ENCODE assay signal across 17 cellular contexts in genomic region chr1:233655433-233655844, GRCh38. TPM values are rescaled to one million over a fixed set of nuclear protein-coding genes. Genes with fewer than 3 reads are reported as not detected.
DNase-seq lines count a peak whose midpoint lies in the region; ATAC-seq, FAIRE-seq and TF ChIP-seq lines count a peak whose summit lies in the region.
"Had no signal": no experiment of that assay in that cellular context is flagged by ENCODE, and none has a peak within 500 bp of the region (broad histone marks: within the 10 kb centered on the region; RNA-seq: fewer than 3 reads in every experiment).

No MANE protein-coding gene starts in this region.

- no peaks in the 10 kb centered on the region for H3K27me3 ChIP-seq in mammary epithelial cell (ENCODE audit: insufficient read depth, low read length)
- no peaks in the 10 kb centered on the region for H3K27me3 ChIP-seq in K562 (ENCODE audit: control insufficient read depth in 2 of 2, insufficient read depth in 2 of 2, low read length in 2 of 2)
- no peaks in the 10 kb centered on the region for H3K27me3 ChIP-seq in mucosa of stomach (ENCODE audit: control insufficient read depth, insufficient read depth, low read length)
- H3K27me3 ChIP-seq: BLaER1 had no signal

- H3K9ac ChIP-seq in mammary epithelial cell (ENCODE audit: insufficient read depth, low read length): no peak overlapping the region
- H3K9ac ChIP-seq in K562 (ENCODE audit: insufficient read depth in 1 of 2, low read depth in 2 of 2, low read length in 2 of 2): 0 out of 4 replicates have a peak overlapping the region, but pooled peaks of 1 of the 2 experiments have one; percentile 14
- peak overlapping the region; percentile 37 for H3K9ac ChIP-seq in mucosa of stomach (ENCODE audit: low read length)
- H3K9ac ChIP-seq: BLaER1 had no signal

- H2AFZ ChIP-seq in mammary epithelial cell (ENCODE audit: low read depth, low read length) (no peak overlapping the region), K562 (ENCODE audit: low read depth, low read length) (peak overlapping the region; percentile 51)

- H3K9me3 Mint-ChIP-seq in MCF 10A (ENCODE audit: unreplicated experiment): no peaks in the 10 kb centered on the region
- no peaks in the 10 kb centered on the region for H3K9me3 Mint-ChIP-seq in progenitor cell of endocrine pancreas (ENCODE audit: low read depth)

- 92% methylated on average over 3 of the region's 3 CpGs for WGBS in mammary epithelial cell (ENCODE audit: low coverage, missing lambda C conversion rate)
- WGBS in K562 (ENCODE audit: insufficient coverage, low coverage, missing lambda C conversion rate): 17% methylated on average over 3 of the region's 3 CpGs

- H4K20me1 ChIP-seq in mammary epithelial cell (ENCODE audit: insufficient read depth, low read length) (no peaks in the 10 kb centered on the region), K562 (replicated peaks; ENCODE audit: control insufficient read depth, insufficient read depth, low read length) (no peaks in the 10 kb centered on the region)
- H4K20me1 ChIP-seq: BLaER1 had no signal

- intact Hi-C loops in MCF 10A (cut with micrococcal nuclease): no loop called here
- intact Hi-C loops in mammary epithelial cell (cut with micrococcal nuclease): no loop called here
- intact Hi-C loops in K562 (cut with micrococcal nuclease): loop anchor here (1.0 kb wide), 1 partner anchor 19 kb away; no protein-coding TSS in a partner anchor

- H3K27ac Mint-ChIP-seq in MCF 10A (ENCODE audit: low read depth, unreplicated experiment) (peak overlapping the region; percentile 18), progenitor cell of endocrine pancreas (no peak overlapping the region)

- POLR2A ChIA-PET in MCF 10A (lab: Yijun Ruan, JAX) (interaction anchor here (1.4 to 4.2 kb wide), 3 partner anchors 10 to 29 kb away, joined by 4 to 28 read pairs (median 5); no protein-coding TSS in a partner anchor), K562 (lab: Yijun Ruan, JAX) (interaction anchor here (1.4 to 2.7 kb wide), 3 partner anchors 13 to 30 kb away, joined by 3 to 9 read pairs (median 9); no protein-coding TSS in a partner anchor), GM10248 (lab: Yijun Ruan, JAX) (no interaction called here)

- TF ChIP-seq POLR2A in K562 (conservative IDR thresholded peaks at IDR 0.05) (no peak), GM12892 (IDR thresholded peaks at IDR 0.05; ENCODE audit: low read depth, low read length) (no peak)

- peaks cover 54% of the 10 kb centered on the region for H3K4me1 Mint-ChIP-seq in MCF 10A (ENCODE audit: insufficient read depth, unreplicated experiment)
- H3K4me1 Mint-ChIP-seq in progenitor cell of endocrine pancreas (ENCODE audit: low read depth): peaks cover 3% of the 10 kb centered on the region

- no peaks in the 10 kb centered on the region for H3K9me1 ChIP-seq in K562 (ENCODE audit: control insufficient read depth, insufficient read depth, low read length)

- peaks cover 16% of the 10 kb centered on the region for H3K4me1 ChIP-seq in mammary epithelial cell (ENCODE audit: insufficient read depth, low read length)
- H3K4me1 ChIP-seq in K562 (replicated peaks in 1 of 2; ENCODE audit: control insufficient read depth in 2 of 2, insufficient read depth in 2 of 2, low read length in 2 of 2): peaks cover 24 to 50% of the 10 kb centered on the region in 2 experiments
- H3K4me1 ChIP-seq in mucosa of stomach (ENCODE audit: control insufficient read depth, insufficient read depth, low read length): peaks cover 45% of the 10 kb centered on the region
- H3K4me1 ChIP-seq: BLaER1 had no signal

- no peak for TF ChIP-seq RAD21 in K562 (CRISPR knock-in tag; conservative IDR thresholded peaks at IDR 0.05 in 1 of 2, IDR thresholded peaks at IDR 0.05 in 1 of 2)

- H3K27me3 Mint-ChIP-seq in MCF 10A (ENCODE audit: insufficient read depth, unreplicated experiment) (no peaks in the 10 kb centered on the region), progenitor cell of endocrine pancreas (no peaks in the 10 kb centered on the region)

- DNase-seq in MCF 10A (ENCODE audit: unreplicated experiment): no peak
- no peak for DNase-seq in mammary epithelial cell
- DNase-seq in K562 (ENCODE audit: extremely low read depth in 1 of 4, low spot score in 3 of 4): peak in 1 of 4 experiments; percentile 51
- no peak for DNase-seq in GM10248 (ENCODE audit: extremely low spot score)
- DNase-seq in T-helper 1 cell: no peak
- DNase-seq in GM12892 (ENCODE audit: insufficient read length): no peak
- no peak for DNase-seq in progenitor cell of endocrine pancreas (ENCODE audit: low spot score, unreplicated experiment)
- DNase-seq: EL, HCEC 1CT, NCI-H1092, NCI-H2227 treated with DMSO at 0.1 percent for 48 hours, NCI-H526 treated with DMSO at 0.1 percent for 48 hours, SHP77 treated with DMSO at 0.1 percent for 48 hours had no signal

- no peak for TF ChIP-seq EP300 in K562 (IDR thresholded peaks at IDR 0.05; ENCODE audit: low read length)

- no peak overlapping the region for H3K4me2 ChIP-seq in mammary epithelial cell (ENCODE audit: insufficient read depth, low read depth, low read length)
- peak overlapping the region; percentile 20; the same call in 1 of the 2 replicates for H3K4me2 ChIP-seq in K562 (ENCODE audit: insufficient read depth, low read length)
- H3K4me2 ChIP-seq: BLaER1 had no signal

- FAIRE-seq in K562 (lab: Jason Lieb, UNC) (peak; percentile 6), GM12892 (lab: Jason Lieb, UNC) (no peak)
- FAIRE-seq: GM19239 had no signal

- TF ChIP-seq CTCF in MCF 10A (IDR thresholded peaks at IDR 0.05; ENCODE audit: unreplicated experiment): no peak
- no peak for TF ChIP-seq CTCF in mammary epithelial cell (conservative IDR thresholded peaks at IDR 0.05 in 1 of 2, IDR thresholded peaks at IDR 0.05 in 1 of 2; ENCODE audit: extremely low read depth in 1 of 2, insufficient read depth in 1 of 2, low read depth in 1 of 2, low read length in 2 of 2)
- TF ChIP-seq CTCF in K562 (IDR thresholded peaks at IDR 0.05 in 2 of 3, conservative IDR thresholded peaks at IDR 0.05 in 1 of 3; ENCODE audit: insufficient read depth in 2 of 3, low read depth in 1 of 3, low read length in 3 of 3): no peak
- no peak for TF ChIP-seq CTCF in GM10248 (IDR thresholded peaks at IDR 0.05; ENCODE audit: control extremely low read depth, extremely low read depth, low read depth, missing control alignments)
- no peak for TF ChIP-seq CTCF in progenitor cell of endocrine pancreas (IDR thresholded peaks at IDR 0.05; ENCODE audit: unreplicated experiment)

- in situ Hi-C loops in mammary epithelial cell (cut with MboI; ENCODE audit: low sequenced_read_pairs in 2 of 2) (no loop called here), K562 (cut with MboI) (no loop called here)

- H3K36me3 ChIP-seq in mammary epithelial cell (ENCODE audit: insufficient read depth, low read length) (no peaks in the 10 kb centered on the region), K562 (ENCODE audit: control insufficient read depth, insufficient read depth, low read length) (peaks cover 4% of the 10 kb centered on the region; the same call in 2 of the 3 replicates), mucosa of stomach (ENCODE audit: control insufficient read depth, insufficient read depth, low read length) (no peaks in the 10 kb centered on the region)
- H3K36me3 ChIP-seq: BLaER1 had no signal

- H3K4me3 ChIP-seq in mammary epithelial cell (replicated peaks in 1 of 3; ENCODE audit: insufficient read depth in 1 of 3, low read depth in 2 of 3, low read length in 3 of 3) (no peak overlapping the region), K562 (no peak overlapping the region), mucosa of stomach (ENCODE audit: low read length) (peak overlapping the region; percentile 10)
- H3K4me3 ChIP-seq: BLaER1 had no signal

- peak; percentile 65 for ATAC-seq in K562

- dilution Hi-C loops in mammary epithelial cell (cut with HindIII; ENCODE audit: low sequenced_read_pairs): no loop called here

- H3K79me2 ChIP-seq in mammary epithelial cell (ENCODE audit: insufficient read depth, low read length) (peaks cover 16% of the 10 kb centered on the region), K562 (ENCODE audit: control insufficient read depth, insufficient read depth, low read length) (peaks cover 28% of the 10 kb centered on the region)

- no TSS peak for BruUV-seq in MCF 10A (replicated peaks; lab: Mats Ljungman, UMichigan)
- no TSS peak for BruUV-seq in mammary epithelial cell (replicated peaks; lab: Mats Ljungman, UMichigan)
- BruUV-seq in K562 (replicated peaks; lab: Mats Ljungman, UMichigan): no TSS peak

- no peak overlapping the region for H3K4me3 Mint-ChIP-seq in MCF 10A (ENCODE audit: unreplicated experiment)
- H3K4me3 Mint-ChIP-seq in progenitor cell of endocrine pancreas (ENCODE audit: low read depth): no peak overlapping the region

- peaks cover 6% of the 10 kb centered on the region for H3K36me3 Mint-ChIP-seq in MCF 10A (ENCODE audit: insufficient read depth, unreplicated experiment)
- H3K36me3 Mint-ChIP-seq in progenitor cell of endocrine pancreas (ENCODE audit: insufficient read depth): no peaks in the 10 kb centered on the region

- CTCF ChIA-PET in MCF 10A (lab: Yijun Ruan, JAX) (interaction anchor here (6.0 kb wide), 1 partner anchor 214 kb away, joined by 30 read pairs; no protein-coding TSS in a partner anchor), mammary epithelial cell (lab: Charles Lee; ENCODE audit: low non-redundant PET) (no interaction called here), K562 (lab: Yijun Ruan, JAX; ENCODE audit: low intra/inter-chr PET ratio) (no interaction called here), GM10248 (lab: Yijun Ruan, JAX) (interaction anchor here (2.2 kb wide), 1 partner anchor 12 kb away, joined by 5 read pairs; no protein-coding TSS in a partner anchor)

- H3K9me3 ChIP-seq in mammary epithelial cell (replicated peaks; ENCODE audit: insufficient read depth, low read length) (no peaks in the 10 kb centered on the region), K562 (replicated peaks; ENCODE audit: control insufficient read depth, insufficient read depth, low read depth, low read length) (no peaks in the 10 kb centered on the region), mucosa of stomach (ENCODE audit: control insufficient read depth, low read length) (no peaks in the 10 kb centered on the region)
- H3K9me3 ChIP-seq: BLaER1 had no signal

- H3K27ac ChIP-seq in mammary epithelial cell (ENCODE audit: insufficient read depth, low read depth, low read length): no peak overlapping the region
- peak overlapping the region; percentile 42 for H3K27ac ChIP-seq in K562 (ENCODE audit: extremely low read depth, low read depth, low read length)
- H3K27ac ChIP-seq: 22Rv1, BLaER1 had no signal

RNA-seq across cellular contexts. Expression of gene KCNK1, which starts 41.5 kb away (rescaled TPM):
- total RNA-seq in MCF 10A (2022) (24.3 and 41.3 TPM in 2 replicates), mammary epithelial cell (10 to 100 TPM in 1 of 2 donors, 1 to 10 TPM in 1; 9.0 to 20.6 TPM), K562 (2014; rRNA removed) (6.0 and 6.7 TPM in 2 replicates), K562 (2014; rRNA removed; fragmentation: Illumina TruSeq; extraction: Trizol) (6.0 and 7.0 TPM in 2 replicates), K562 (2015; rRNA removed; fragmentation: Illumina TruSeq; extraction: Trizol) (4.1 and 4.7 TPM in 2 replicates), K562 (2021) (9.4 and 9.8 TPM in 2 replicates), progenitor cell of endocrine pancreas (9.4 and 9.7 TPM in 2 replicates)
- polyA plus RNA-seq in mammary epithelial cell (20.8 TPM), K562 (2011; rRNA removed) (19.9 and 22.7 TPM in 2 replicates), K562 (2014; fragmentation: Illumina TruSeq; extraction: Trizol) (7.4 and 9.3 TPM in 2 replicates), K562 (2014; fragmentation: Nextera tagmentation; extraction: Ambion mirVana) (1 to 10 TPM; 3.1 to 3.5 TPM), K562 (2014; rRNA removed) (8.0 and 9.8 TPM in 2 replicates)
- polyA minus RNA-seq in mammary epithelial cell: 13.4 TPM
- total RNA-seq in K562 (2011; cell fraction: chromatin; rRNA removed; ENCODE audit: low replicate concordance): 25.8 and 31.2 TPM in 2 replicates
- 36.3 and 38.5 TPM in 2 replicates for total RNA-seq in K562 (2011; cell fraction: nucleolus; rRNA removed)
- 34.2 and 46.4 TPM in 2 replicates for total RNA-seq in K562 (2011; cell fraction: nucleoplasm; rRNA removed)
- 20.0 and 35.2 TPM in 2 replicates for polyA plus RNA-seq in K562 (2011; cell fraction: cytosol; rRNA removed)
- 16.3 and 25.6 TPM in 2 replicates for polyA plus RNA-seq in K562 (2011; cell fraction: nucleus; rRNA removed)
- 6.0 and 6.4 TPM in 2 replicates for polyA plus RNA-seq in K562 (2012)
- 19.6 and 25.5 TPM in 2 replicates for polyA minus RNA-seq in K562 (2011; rRNA and poly(A)+ RNA removed)
- 20.0 and 23.3 TPM in 2 replicates for polyA minus RNA-seq in K562 (2011; cell fraction: cytosol; rRNA and poly(A)+ RNA removed)
- polyA minus RNA-seq in K562 (2011; cell fraction: nucleus; rRNA and poly(A)+ RNA removed): 16.6 and 19.1 TPM in 2 replicates
- polyA plus RNA-seq in GM12892 (2012; ENCODE audit: missing spikeins): 3.2 TPM

Comparison
In these comparisons a context has a peak if more than half of its experiments do, and no peak if none do; other contexts are left out.
1. CTCF ChIA-PET loops: an anchor here in MCF 10A (6.0 kb wide) and GM10248 (2.2 kb wide); none called in mammary epithelial cell and K562.